In the genomic region with DNA sequence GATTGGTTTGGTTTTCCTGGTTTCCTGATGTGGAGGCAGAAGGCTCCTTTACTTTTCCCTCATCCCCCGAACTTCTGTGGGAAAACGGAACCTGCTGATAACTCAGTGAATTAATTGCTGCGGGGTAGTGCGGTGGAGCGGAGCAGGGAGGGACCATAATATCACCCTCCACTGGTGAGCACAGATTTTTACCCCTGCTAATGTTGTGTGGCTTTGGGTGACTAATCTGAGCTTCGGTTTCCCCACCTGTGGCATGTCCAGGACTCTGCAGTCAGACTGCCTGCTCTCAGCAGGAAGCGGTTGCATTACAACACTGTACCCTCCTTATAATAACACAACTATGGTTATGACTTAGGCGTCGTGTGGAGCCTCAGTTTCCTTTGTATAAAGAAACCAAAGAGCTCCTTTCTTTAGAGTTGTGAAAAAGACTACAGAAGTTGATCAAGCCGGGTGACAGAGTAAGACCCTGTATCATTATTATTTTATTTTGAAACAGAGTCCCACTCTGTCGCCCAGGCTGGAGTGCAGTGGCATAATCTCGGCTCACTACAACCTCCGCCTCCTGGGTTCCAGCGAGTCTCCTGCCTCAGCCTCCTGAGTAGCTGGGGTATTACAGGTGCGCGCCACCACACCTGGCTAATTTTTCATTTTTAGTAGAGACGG, we compare ENCODE assay signal across 8 cellular contexts. TPM values are rescaled to one million over a fixed set of nuclear protein-coding genes. Genes with fewer than 3 reads are reported as not detected.
DNase-seq lines count a peak whose midpoint lies in the region; ATAC-seq and TF ChIP-seq lines count a peak whose summit lies in the region.

No MANE protein-coding gene starts in this region.

- ATAC-seq in DND-41 (ENCODE audit: insufficient read depth, low read depth) (peak; percentile 63), GM21423 (IDR thresholded peaks at IDR 0.05; ENCODE audit: unreplicated experiment) (peak; percentile 39)
- ATAC-seq in stimulated activated memory B cell treated with anti-CD40 and anti-IgM and Interleukin-4, amounts not matched to agents 10 μg/mL and 1 μg/mL and 100 μg/mL, for 72 hours: peak; percentile 74

- H3K4me3 ChIP-seq in DND-41 (ENCODE audit: low read depth in 1 of 2, low read length in 2 of 2) (no peak overlapping the region), spleen (no peak overlapping the region)

- H3K27ac ChIP-seq in DND-41 (ENCODE audit: low read length) (no peak overlapping the region), spleen (peak overlapping the region in 2 of 8 donors; percentile 87 to 91)

- no peaks in the 10 kb centered on the region for H4K20me1 ChIP-seq in DND-41 (ENCODE audit: insufficient read depth, low read length)

- H3K36me3 ChIP-seq in DND-41 (ENCODE audit: insufficient read depth, low read length): no peaks in the 10 kb centered on the region
- no peaks in the 10 kb centered on the region for H3K36me3 ChIP-seq in spleen

- H2AFZ ChIP-seq in DND-41 (ENCODE audit: low read depth, low read length): no peak overlapping the region

- no peak overlapping the region for H3K9ac ChIP-seq in DND-41 (ENCODE audit: low read depth, low read length)

- H3K9me3 ChIP-seq in DND-41 (ENCODE audit: insufficient read depth, low read length, severe bottlenecking): no peaks in the 10 kb centered on the region
- H3K9me3 ChIP-seq in spleen: no peaks in the 10 kb centered on the region

- peak overlapping the region; percentile 61 for H3K27ac Mint-ChIP-seq in activated CD4-positive, alpha-beta memory T cell treated with anti-CD3 and anti-CD28 coated beads for 36 hours
- peak overlapping the region; percentile 67 for H3K27ac Mint-ChIP-seq in glutamatergic neuron (ENCODE audit: unreplicated experiment)
- H3K27ac Mint-ChIP-seq in stimulated activated memory B cell treated with anti-CD40 and anti-IgM and Interleukin-4, amounts not matched to agents 10 μg/mL and 1 μg/mL and 100 μg/mL, for 72 hours: peak overlapping the region; percentile 52

- intact Hi-C loops in activated CD4-positive, alpha-beta memory T cell treated with anti-CD3 and anti-CD28 coated beads for 36 hours (cut with micrococcal nuclease): loop anchor here (1.0 kb wide), 1 partner anchor 31 kb away; no protein-coding TSS in a partner anchor
- intact Hi-C loops in spleen (cut with DNase I; ENCODE audit: low total_unique reads): no loop called here

- H3K36me3 Mint-ChIP-seq in activated CD4-positive, alpha-beta memory T cell treated with anti-CD3 and anti-CD28 coated beads for 36 hours: no peaks in the 10 kb centered on the region
- no peaks in the 10 kb centered on the region for H3K36me3 Mint-ChIP-seq in glutamatergic neuron (ENCODE audit: unreplicated experiment)
- no peaks in the 10 kb centered on the region for H3K36me3 Mint-ChIP-seq in stimulated activated memory B cell treated with anti-CD40 and anti-IgM and Interleukin-4, amounts not matched to agents 10 μg/mL and 1 μg/mL and 100 μg/mL, for 72 hours

- no peaks in the 10 kb centered on the region for H3K79me2 ChIP-seq in DND-41 (ENCODE audit: insufficient read depth, low read length)

- peak overlapping the region; percentile 25 for H3K4me3 Mint-ChIP-seq in activated CD4-positive, alpha-beta memory T cell treated with anti-CD3 and anti-CD28 coated beads for 36 hours
- peak overlapping the region; percentile 68 for H3K4me3 Mint-ChIP-seq in glutamatergic neuron (ENCODE audit: unreplicated experiment)
- peak overlapping the region; percentile 30 for H3K4me3 Mint-ChIP-seq in stimulated activated memory B cell treated with anti-CD40 and anti-IgM and Interleukin-4, amounts not matched to agents 10 μg/mL and 1 μg/mL and 100 μg/mL, for 72 hours

- H3K4me2 ChIP-seq in DND-41 (ENCODE audit: insufficient read depth, low read length): no peak overlapping the region

- TF ChIP-seq CTCF in DND-41 (IDR thresholded peaks at IDR 0.05; ENCODE audit: borderline replicate concordance, extremely low read depth, low read length, poor library complexity, severe bottlenecking) (no peak), glutamatergic neuron (IDR thresholded peaks at IDR 0.05; ENCODE audit: partially characterized antibody, unreplicated experiment) (no peak), spleen (IDR thresholded peaks at IDR 0.05 in 8 of 11, conservative IDR thresholded peaks at IDR 0.05 in 3 of 11) (no peak)

- POLR2A ChIA-PET in activated CD4-positive, alpha-beta memory T cell treated with anti-CD3 and anti-CD28 coated beads for 36 hours (lab: Charles Lee): interaction anchor here (0.6 to 4.4 kb wide), 10 partner anchors 9 to 137 kb away, joined by 3 to 31 read pairs (median 4); a partner anchor contains a TSS

- H3K4me1 Mint-ChIP-seq in activated CD4-positive, alpha-beta memory T cell treated with anti-CD3 and anti-CD28 coated beads for 36 hours (ENCODE audit: low read depth): peaks cover 33% of the 10 kb centered on the region
- peaks cover 32% of the 10 kb centered on the region for H3K4me1 Mint-ChIP-seq in glutamatergic neuron (ENCODE audit: low read depth, unreplicated experiment)
- H3K4me1 Mint-ChIP-seq in stimulated activated memory B cell treated with anti-CD40 and anti-IgM and Interleukin-4, amounts not matched to agents 10 μg/mL and 1 μg/mL and 100 μg/mL, for 72 hours: peaks cover 35% of the 10 kb centered on the region

- no peak for TF ChIP-seq POLR2A in spleen (IDR thresholded peaks at IDR 0.05)

- peak; percentile 68 for DNase-seq in DND-41
- DNase-seq in LoVo (ENCODE audit: low spot score): peak; percentile 55
- DNase-seq in activated CD4-positive, alpha-beta memory T cell treated with anti-CD3 and anti-CD28 coated beads for 36 hours: peak; percentile 85
- DNase-seq in glutamatergic neuron: no peak
- DNase-seq in mucosa of gallbladder (ENCODE audit: low spot score): no peak
- DNase-seq in spleen: no peak

- WGBS in spleen, 5 donors: 59 to 76% (median 69%) methylated on average over 17 of the region's 17 CpGs

- peaks cover 39% of the 10 kb centered on the region for H3K4me1 ChIP-seq in DND-41 (ENCODE audit: insufficient read depth, low read length)
- peaks cover 10 to 55% (median 43%) of the 10 kb centered on the region in 6 donors for H3K4me1 ChIP-seq in spleen

- H3K27me3 Mint-ChIP-seq in activated CD4-positive, alpha-beta memory T cell treated with anti-CD3 and anti-CD28 coated beads for 36 hours: peaks cover 37% of the 10 kb centered on the region
- peaks cover 31% of the 10 kb centered on the region for H3K27me3 Mint-ChIP-seq in glutamatergic neuron (ENCODE audit: unreplicated experiment)
- peaks cover 62% of the 10 kb centered on the region for H3K27me3 Mint-ChIP-seq in stimulated activated memory B cell treated with anti-CD40 and anti-IgM and Interleukin-4, amounts not matched to agents 10 μg/mL and 1 μg/mL and 100 μg/mL, for 72 hours

- H3K27me3 ChIP-seq in DND-41 (ENCODE audit: insufficient read depth, low read length, poor library complexity) (peaks cover 26% of the 10 kb centered on the region), spleen (replicated peaks in 1 of 7) (peaks cover 0 to 67% (median 12%) of the 10 kb centered on the region in 7 donors)

- CTCF ChIA-PET in activated CD4-positive, alpha-beta memory T cell treated with anti-CD3 and anti-CD28 coated beads for 36 hours (lab: Charles Lee): interaction anchor here (1.1 to 18.8 kb wide), 5 partner anchors 9 to 121 kb away, joined by 3 to 1211 read pairs (median 9); no protein-coding TSS in a partner anchor

- no peaks in the 10 kb centered on the region for H3K9me3 Mint-ChIP-seq in activated CD4-positive, alpha-beta memory T cell treated with anti-CD3 and anti-CD28 coated beads for 36 hours
- H3K9me3 Mint-ChIP-seq in glutamatergic neuron (ENCODE audit: unreplicated experiment): peaks cover 41% of the 10 kb centered on the region
- H3K9me3 Mint-ChIP-seq in stimulated activated memory B cell treated with anti-CD40 and anti-IgM and Interleukin-4, amounts not matched to agents 10 μg/mL and 1 μg/mL and 100 μg/mL, for 72 hours: no peaks in the 10 kb centered on the region

RNA-seq across cellular contexts. Expression of a gene that starts 2.2 kb away (rescaled TPM):
- 1 to 10 TPM in 1 of 2 experiments, under 1 TPM in 1; 0.90 to 1.3 TPM for total RNA-seq in activated CD4-positive, alpha-beta memory T cell treated with anti-CD3 and anti-CD28 coated beads for 36 hours
- total RNA-seq in glutamatergic neuron (ENCODE audit: unreplicated experiment) (92.0 TPM), mucosa of gallbladder (59.7 TPM), spleen (100 to 1,000 TPM in 5 of 7 donors, 10 to 100 TPM in 2; 77.1 to 222 (median 124) TPM)
- 100 to 1,000 TPM in 2 of 3 donors, 10 to 100 TPM in 1; 47.6 to 131 (median 122) TPM for polyA plus RNA-seq in spleen

RNA-seq across cellular contexts. Expression of a gene that starts 34.8 kb away (rescaled TPM):
- total RNA-seq in activated CD4-positive, alpha-beta memory T cell treated with anti-CD3 and anti-CD28 coated beads for 36 hours: not detected
- total RNA-seq in glutamatergic neuron (ENCODE audit: unreplicated experiment) (not detected), mucosa of gallbladder (3.8 TPM), spleen (1 to 10 TPM in 3 of 7 donors, not detected in 4; 1.1 to 1.5 (median 1.5) TPM)
- 1 to 10 TPM; 1.9 to 4.6 (median 2.0) TPM for polyA plus RNA-seq in spleen

Comparison
In these comparisons a context has a peak if more than half of its experiments do, and no peak if none do; other contexts are left out.
1. DNase-seq: peak in DND-41 (single experiment), LoVo (single experiment) and activated CD4-positive, alpha-beta memory T cell treated with anti-CD3 and anti-CD28 coated beads for 36 hours (single experiment); none in glutamatergic neuron (single experiment), mucosa of gallbladder (single experiment) and spleen (single experiment).
2. RNA of a gene that starts 2.2 kb away (total RNA-seq): 77.1 to 222 TPM in spleen, 92.0 TPM in glutamatergic neuron (single experiment) and 59.7 TPM in mucosa of gallbladder (single experiment); 0.90 to 1.3 TPM in activated CD4-positive, alpha-beta memory T cell treated with anti-CD3 and anti-CD28 coated beads for 36 hours; every median in the first group is over 10 times any median in the second.
3. Peak in every context shown above with its lines, with median percentiles within 50 percentile points of each other: ATAC-seq, H3K27ac Mint-ChIP-seq and H3K4me3 Mint-ChIP-seq.